In genomic region chr6:73523434-73524123, GRCh38 we compare ENCODE assay signal across 1 cellular context.
A peak's percentile ranks its signal among the peaks of the same experiment; 100 is the strongest.
TF ChIP-seq lines count a peak whose summit lies in the region.

No MANE protein-coding gene starts in this region.

TF ChIP-seq in K562, 482 proteins besides CTCF, POLR2A, EP300 and RAD21 (continued from another document and continues in another):
- TF ChIP-seq ZNF212 (CRISPR knock-in tag; IDR thresholded peaks at IDR 0.05) (no peak), KLF1 (tag; IDR thresholded peaks at IDR 0.05) (no peak), MITF (IDR thresholded peaks at IDR 0.05) (no peak; the same call in 1 of the 2 replicates), SMARCE1 (IDR thresholded peaks at IDR 0.05) (0 out of 2 replicates have a peak, but pooled peaks have one; percentile 5), RBBP5 (IDR thresholded peaks at IDR 0.05; ENCODE audit: borderline replicate concordance, insufficient read depth, low read length, poor library complexity, severe bottlenecking) (peak; percentile 90), GATAD2B (IDR thresholded peaks at IDR 0.05; ENCODE audit: borderline replicate concordance) (no peak), YY1 (IDR thresholded peaks at IDR 0.05; ENCODE audit: borderline replicate concordance in 1 of 3, control insufficient read depth in 1 of 3, extremely low read depth in 1 of 3, insufficient read depth in 3 of 3, insufficient read length in 1 of 3, insufficient replicate concordance in 2 of 3, low read depth in 1 of 3, low read length in 2 of 3) (peak in 1 of 3 experiments; percentile 51), ESRRA (IDR thresholded peaks at IDR 0.05; ENCODE audit: borderline replicate concordance, low read depth) (no peak), PCBP2 (IDR thresholded peaks at IDR 0.05; ENCODE audit: low read depth, low read length, poor library complexity, severe bottlenecking) (no peak), KDM1A (IDR thresholded peaks at IDR 0.05) (no peak), SRF (CRISPR knock-in tag; IDR thresholded peaks at IDR 0.05) (peak in 1 of 2 experiments; percentile 73; a peak in 1 of 4 replicates), TSC22D4 (tag; IDR thresholded peaks at IDR 0.05) (no peak), REST (CRISPR knock-in tag; IDR thresholded peaks at IDR 0.05; ENCODE audit: low read depth) (no peak), RNF2 (IDR thresholded peaks at IDR 0.05) (0 out of 2 replicates have a peak, but pooled peaks have one; percentile 18), CBX2 (IDR thresholded peaks at IDR 0.05; ENCODE audit: insufficient read depth, low read length, poor library complexity, severe bottlenecking) (no peak), SP2 (IDR thresholded peaks at IDR 0.05; ENCODE audit: extremely low read depth, low read depth, low read length, poor library complexity, severe bottlenecking) (no peak), PHB (CRISPR knock-in tag; IDR thresholded peaks at IDR 0.05) (no peak), FOXP1 (CRISPR knock-in tag; IDR thresholded peaks at IDR 0.05) (peak; percentile 87; the same call in 1 of the 2 replicates), ELF2 (CRISPR knock-in tag; IDR thresholded peaks at IDR 0.05) (no peak; the same call in 1 of the 2 replicates), FOS (IDR thresholded peaks at IDR 0.05; ENCODE audit: extremely low read depth, insufficient read length) (no peak), SUPT5H (IDR thresholded peaks at IDR 0.05) (peak; percentile 88), POLR3G (IDR thresholded peaks at IDR 0.05; ENCODE audit: extremely low read depth, insufficient read length, insufficient replicate concordance) (no peak), ZNF217 (CRISPR knock-in tag; IDR thresholded peaks at IDR 0.05) (no peak), E4F1 (CRISPR knock-in tag; IDR thresholded peaks at IDR 0.05; ENCODE audit: borderline replicate concordance) (no peak), CTBP1 (IDR thresholded peaks at IDR 0.05; ENCODE audit: borderline replicate concordance) (peak; percentile 78; the same call in 1 of the 2 replicates), MTA3 (IDR thresholded peaks at IDR 0.05; ENCODE audit: borderline replicate concordance) (peak; percentile 76; the same call in 1 of the 2 replicates), TCF3 (CRISPR knock-in tag; IDR thresholded peaks at IDR 0.05) (peak; percentile 41; the same call in 1 of the 2 replicates), MAFK (IDR thresholded peaks at IDR 0.05; ENCODE audit: low read length) (no peak), RCOR1 (IDR thresholded peaks at IDR 0.05; ENCODE audit: borderline replicate concordance in 1 of 2, low read depth in 2 of 2, low read length in 2 of 2) (no peak; a peak in 1 of 4 replicates), ARID4B (CRISPR knock-in tag; IDR thresholded peaks at IDR 0.05) (peak; percentile 96), FOXA1 (IDR thresholded peaks at IDR 0.05; ENCODE audit: borderline replicate concordance) (no peak), ZNF311 (CRISPR knock-in tag; IDR thresholded peaks at IDR 0.05) (no peak), USF1 (CRISPR knock-in tag; IDR thresholded peaks at IDR 0.05) (peak; percentile 76), E2F1 (CRISPR knock-in tag; IDR thresholded peaks at IDR 0.05) (no peak), ZNF707 (CRISPR knock-in tag; conservative IDR thresholded peaks at IDR 0.05) (no peak), RAD51 (IDR thresholded peaks at IDR 0.05; ENCODE audit: borderline replicate concordance, low read depth) (peak; percentile 68; the same call in 1 of the 2 replicates), HMGN3 (IDR thresholded peaks at IDR 0.05; ENCODE audit: borderline replicate concordance, extremely low read depth, insufficient read length, low read depth, low read length) (peak; percentile 81), THAP12 (CRISPR knock-in tag; IDR thresholded peaks at IDR 0.05) (peak; percentile 73; the same call in 1 of the 2 replicates), ZNF449 (CRISPR knock-in tag; IDR thresholded peaks at IDR 0.05) (no peak), SP1 (CRISPR knock-in tag; IDR thresholded peaks at IDR 0.05) (peak; percentile 27; the same call in 1 of the 2 replicates), SMARCB1 (IDR thresholded peaks at IDR 0.05; ENCODE audit: insufficient read length, low read depth) (no peak), ZNF79 (CRISPR knock-in tag; IDR thresholded peaks at IDR 0.05; ENCODE audit: low read depth) (no peak), POLR2AphosphoS2 (IDR thresholded peaks at IDR 0.05; ENCODE audit: low read length) (peak; percentile 43; the same call in 1 of the 2 replicates), NR1H2 (CRISPR knock-in tag; IDR thresholded peaks at IDR 0.05) (0 out of 2 replicates have a peak, but pooled peaks have one; percentile 39), NBN (IDR thresholded peaks at IDR 0.05; ENCODE audit: low read depth) (peak; percentile 25; the same call in 1 of the 2 replicates)
